ENCODE assay signal across 13 cellular contexts in the genomic region with DNA sequence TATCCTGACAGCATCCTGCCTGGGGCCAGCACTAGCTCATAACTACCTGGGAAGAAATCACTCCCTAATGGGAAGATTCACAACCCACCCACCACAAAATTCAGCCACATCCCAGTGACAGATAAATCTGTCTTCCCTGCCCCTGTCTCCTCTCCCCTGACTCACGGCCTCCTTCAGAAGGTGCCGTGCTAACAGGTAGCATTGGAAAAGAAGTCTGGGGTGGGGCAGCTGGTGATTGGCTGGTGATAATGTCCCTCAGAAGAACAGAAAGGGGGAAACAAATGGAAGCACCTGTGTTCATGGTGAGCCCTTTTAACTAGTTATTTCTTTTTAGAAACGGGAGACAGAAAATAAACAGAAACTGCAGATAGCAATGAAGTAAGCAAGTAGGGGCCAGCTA. TPM values are rescaled to one million over a fixed set of nuclear protein-coding genes. Genes with fewer than 3 reads are reported as not detected.
A peak's percentile ranks its signal among the peaks of the same experiment; 100 is the strongest.
DNase-seq lines count a peak whose midpoint lies in the region; ATAC-seq and TF ChIP-seq lines count a peak whose summit lies in the region.
"Had no signal": no experiment of that assay in that cellular context is flagged by ENCODE, and none has a peak within 500 bp of the region (broad histone marks: within the 10 kb centered on the region; RNA-seq: fewer than 3 reads in every experiment).

No MANE protein-coding gene starts in this region.

- peaks cover 98% of the 10 kb centered on the region for H3K4me1 Mint-ChIP-seq in stimulated activated naive CD8-positive, alpha-beta T cell treated with anti-CD3 and anti-CD28 coated beads, Interleukin-15, Interleukin-2, amounts not matched to agents 100 ng/mL and 50 ng/mL, for 24 hours (ENCODE audit: low read depth)
- H3K4me1 Mint-ChIP-seq in activated naive CD8-positive, alpha-beta T cell treated with anti-CD3 and anti-CD28 coated beads, Interleukin-2, amount 10 ng/mL, durations not matched to agents 7 days and 5 days: peaks cover 65% of the 10 kb centered on the region
- peaks cover 81 to 85% of the 10 kb centered on the region in 2 donors for H3K4me1 Mint-ChIP-seq in natural killer cell

- H3K9me3 Mint-ChIP-seq in stimulated activated naive CD8-positive, alpha-beta T cell treated with anti-CD3 and anti-CD28 coated beads, Interleukin-15, Interleukin-2, amounts not matched to agents 100 ng/mL and 50 ng/mL, for 24 hours: peaks cover 7% of the 10 kb centered on the region
- peaks cover 5% of the 10 kb centered on the region for H3K9me3 Mint-ChIP-seq in activated naive CD8-positive, alpha-beta T cell treated with anti-CD3 and anti-CD28 coated beads, Interleukin-2, amount 10 ng/mL, durations not matched to agents 7 days and 5 days
- peaks cover 0 to 2% of the 10 kb centered on the region in 2 donors for H3K9me3 Mint-ChIP-seq in natural killer cell

- intact Hi-C loops in natural killer cell (cut with micrococcal nuclease): loop anchor here (5.0 kb wide), 2 partner anchors 87 to 117 kb away; no protein-coding TSS in a partner anchor

- TF ChIP-seq CTCF in natural killer cell (IDR thresholded peaks at IDR 0.05): no peak

- DNase-seq in stimulated activated naive CD8-positive, alpha-beta T cell treated with anti-CD3 and anti-CD28 coated beads, Interleukin-15, Interleukin-2, amounts not matched to agents 100 U/mL and 50 U/mL, for 24 hours: no peak
- DNase-seq in activated naive CD8-positive, alpha-beta T cell treated with anti-CD3 and anti-CD28 coated beads, Interleukin-2, amount 10 ng/mL, durations not matched to agents 7 days and 5 days: no peak
- DNase-seq in natural killer cell (no peak), pons (ENCODE audit: low spot score) (no peak), OCI-M1 (lab: John Stamatoyannopoulos, UW) (no peak), SW480 (ENCODE audit: low spot score) (no peak)
- DNase-seq: body of pancreas, NCI-H1092, NCI-H226, nucleus accumbens, T1000 had no signal

- POLR2A ChIA-PET in activated naive CD8-positive, alpha-beta T cell treated with anti-CD3 and anti-CD28 coated beads, Interleukin-2, amount 10 ng/mL, durations not matched to agents 7 days and 5 days (lab: Charles Lee): interaction anchor here (0.9 to 4.3 kb wide), 3 partner anchors 9 to 28 kb away, joined by 3 to 43 read pairs (median 13); partner anchors contain the start of gene ITPKB

- H3K36me3 Mint-ChIP-seq in stimulated activated naive CD8-positive, alpha-beta T cell treated with anti-CD3 and anti-CD28 coated beads, Interleukin-15, Interleukin-2, amounts not matched to agents 100 ng/mL and 50 ng/mL, for 24 hours (ENCODE audit: low read depth): peaks cover 40% of the 10 kb centered on the region
- H3K36me3 Mint-ChIP-seq in activated naive CD8-positive, alpha-beta T cell treated with anti-CD3 and anti-CD28 coated beads, Interleukin-2, amount 10 ng/mL, durations not matched to agents 7 days and 5 days: peaks cover 34% of the 10 kb centered on the region
- no peaks in the 10 kb centered on the region for H3K36me3 Mint-ChIP-seq in natural killer cell

- H3K27me3 Mint-ChIP-seq in stimulated activated naive CD8-positive, alpha-beta T cell treated with anti-CD3 and anti-CD28 coated beads, Interleukin-15, Interleukin-2, amounts not matched to agents 100 ng/mL and 50 ng/mL, for 24 hours: no peaks in the 10 kb centered on the region
- no peaks in the 10 kb centered on the region for H3K27me3 Mint-ChIP-seq in activated naive CD8-positive, alpha-beta T cell treated with anti-CD3 and anti-CD28 coated beads, Interleukin-2, amount 10 ng/mL, durations not matched to agents 7 days and 5 days
- no peaks in the 10 kb centered on the region for H3K27me3 Mint-ChIP-seq in natural killer cell (ENCODE audit: low read depth in 2 of 2)

- H3K4me3 Mint-ChIP-seq in stimulated activated naive CD8-positive, alpha-beta T cell treated with anti-CD3 and anti-CD28 coated beads, Interleukin-15, Interleukin-2, amounts not matched to agents 100 ng/mL and 50 ng/mL, for 24 hours: peak overlapping the region; percentile 48
- H3K4me3 Mint-ChIP-seq in activated naive CD8-positive, alpha-beta T cell treated with anti-CD3 and anti-CD28 coated beads, Interleukin-2, amount 10 ng/mL, durations not matched to agents 7 days and 5 days: peak overlapping the region; percentile 68
- H3K4me3 Mint-ChIP-seq in natural killer cell: peak overlapping the region; percentile 52

- H3K27ac Mint-ChIP-seq in stimulated activated naive CD8-positive, alpha-beta T cell treated with anti-CD3 and anti-CD28 coated beads, Interleukin-15, Interleukin-2, amounts not matched to agents 100 ng/mL and 50 ng/mL, for 24 hours: peak overlapping the region; percentile 98
- peak overlapping the region; percentile 85 for H3K27ac Mint-ChIP-seq in activated naive CD8-positive, alpha-beta T cell treated with anti-CD3 and anti-CD28 coated beads, Interleukin-2, amount 10 ng/mL, durations not matched to agents 7 days and 5 days
- H3K27ac Mint-ChIP-seq in natural killer cell: peak overlapping the region; percentile 91

- no peak for ATAC-seq in stimulated activated naive CD8-positive, alpha-beta T cell treated with anti-CD3 and anti-CD28 coated beads, Interleukin-15, Interleukin-2, amounts not matched to agents 100 U/mL and 50 U/mL, for 24 hours
- ATAC-seq in activated naive CD8-positive, alpha-beta T cell treated with anti-CD3 and anti-CD28 coated beads, Interleukin-2, amount 10 ng/mL, durations not matched to agents 7 days and 5 days (ENCODE audit: low read depth): no peak
- ATAC-seq in natural killer cell (no peak), GM19452 (IDR thresholded peaks at IDR 0.05; ENCODE audit: unreplicated experiment) (no peak)
- ATAC-seq: body of pancreas had no signal

RNA-seq across cellular contexts. Expression of gene ITPKB, which starts 29.1 kb away (rescaled TPM):
- 10 to 100 TPM; 75.3 to 76.9 TPM for total RNA-seq in activated naive CD8-positive, alpha-beta T cell treated with anti-CD3 and anti-CD28 coated beads, Interleukin-2, amount 10 ng/mL, durations not matched to agents 7 days and 5 days
- total RNA-seq in natural killer cell: 100 to 1,000 TPM in 1 of 3 donors, 10 to 100 TPM in 2; 92.2 to 133 (median 99.0) TPM
